Comparison of ENCODE assay signal across 22 cellular contexts in genomic region chr18:67281746-67282145, GRCh38.
DNase-seq lines count a peak whose midpoint lies in the region; ATAC-seq and TF ChIP-seq lines count a peak whose summit lies in the region.
"Had no signal": no experiment of that assay in that cellular context is flagged by ENCODE, and none has a peak within 500 bp of the region (broad histone marks: within the 10 kb centered on the region; RNA-seq: fewer than 3 reads in every experiment).

No MANE protein-coding gene starts in this region.

- no peak overlapping the region for H3K27ac ChIP-seq in RWPE1
- H3K27ac ChIP-seq: KMS-11, PC-9 had no signal

- H3K27ac Mint-ChIP-seq in T-cell = no peak overlapping the region
- H3K27ac Mint-ChIP-seq: H9, IgD-negative memory B cell, T-helper 17 cell had no signal

- ATAC-seq in SK-N-SH treated with all-trans-retinoic acid at 6 μM for 48 hours (peak; percentile 73), T-cell (replicated peaks in 1 of 4) (no peak)
- ATAC-seq: T-helper 17 cell had no signal

- DNase-seq in iPS-NIHi11 (ENCODE audit: low spot score) (peak; percentile 11), T-cell (no peak), RPMI8226 (no peak), RWPE1 (ENCODE audit: low spot score) (no peak), GM03348 (ENCODE audit: low spot score) (no peak)
- DNase-seq: ACHN, BE2C, H9, MV-4-11, NCI-H1105, NCI-H1436 treated with DMSO at 0.1 percent for 48 hours, NCI-H187 treated with DMSO at 0.1 percent for 48 hours, NCI-H2171 treated with DMSO at 0.1 percent for 48 hours, NCI-H524, PC-9, SHP77 treated with DMSO at 0.1 percent for 48 hours, SW 1271, T-helper 17 cell had no signal

- H3K4me3 Mint-ChIP-seq in T-cell = no peak overlapping the region
- H3K4me3 Mint-ChIP-seq: H9, IgD-negative memory B cell, T-helper 17 cell had no signal

- H3K9me3 Mint-ChIP-seq in T-cell = no peaks in the 10 kb centered on the region
- H3K9me3 Mint-ChIP-seq: H9 had no signal

- no peaks in the 10 kb centered on the region for H3K36me3 Mint-ChIP-seq in T-cell
- H3K36me3 Mint-ChIP-seq: IgD-negative memory B cell had no signal

- H3K4me1 Mint-ChIP-seq in T-cell = no peaks in the 10 kb centered on the region
- H3K4me1 Mint-ChIP-seq: IgD-negative memory B cell had no signal

- POLR2A ChIA-PET in T-cell (lab: Charles Lee) = no interaction called here
- POLR2A ChIA-PET in RWPE1 (lab: Yijun Ruan, JAX; ENCODE audit: low non-redundant PET) = no interaction called here

- TF ChIP-seq CTCF in LNCAP (IDR thresholded peaks at IDR 0.05) (peak; percentile 18; the same call in 1 of the 2 replicates), RWPE1 (conservative IDR thresholded peaks at IDR 0.05; ENCODE audit: low read depth) (no peak)

- CTCF ChIA-PET in T-cell (lab: Charles Lee) (no interaction called here), RWPE1 (lab: Yijun Ruan, JAX) (no interaction called here)

- no peaks in the 10 kb centered on the region for H3K27me3 Mint-ChIP-seq in T-cell
- H3K27me3 Mint-ChIP-seq: IgD-negative memory B cell had no signal

TF ChIP-seq in SK-N-SH treated with all-trans-retinoic acid at 6 μM for 48 hours, 23 proteins besides CTCF, POLR2A, EP300 and RAD21:
- TF ChIP-seq PATZ1 (CRISPR knock-in tag; IDR thresholded peaks at IDR 0.05; ENCODE audit: borderline replicate concordance) = no peak
- no peak for TF ChIP-seq RARB (CRISPR knock-in tag; IDR thresholded peaks at IDR 0.05)
- TF ChIP-seq CSRNP3 (CRISPR knock-in tag; IDR thresholded peaks at IDR 0.05) = no peak
- no peak for TF ChIP-seq PPARA (CRISPR knock-in tag; IDR thresholded peaks at IDR 0.05; ENCODE audit: borderline replicate concordance)
